ENCODE assay signal across 1 cellular context in the genomic region with DNA sequence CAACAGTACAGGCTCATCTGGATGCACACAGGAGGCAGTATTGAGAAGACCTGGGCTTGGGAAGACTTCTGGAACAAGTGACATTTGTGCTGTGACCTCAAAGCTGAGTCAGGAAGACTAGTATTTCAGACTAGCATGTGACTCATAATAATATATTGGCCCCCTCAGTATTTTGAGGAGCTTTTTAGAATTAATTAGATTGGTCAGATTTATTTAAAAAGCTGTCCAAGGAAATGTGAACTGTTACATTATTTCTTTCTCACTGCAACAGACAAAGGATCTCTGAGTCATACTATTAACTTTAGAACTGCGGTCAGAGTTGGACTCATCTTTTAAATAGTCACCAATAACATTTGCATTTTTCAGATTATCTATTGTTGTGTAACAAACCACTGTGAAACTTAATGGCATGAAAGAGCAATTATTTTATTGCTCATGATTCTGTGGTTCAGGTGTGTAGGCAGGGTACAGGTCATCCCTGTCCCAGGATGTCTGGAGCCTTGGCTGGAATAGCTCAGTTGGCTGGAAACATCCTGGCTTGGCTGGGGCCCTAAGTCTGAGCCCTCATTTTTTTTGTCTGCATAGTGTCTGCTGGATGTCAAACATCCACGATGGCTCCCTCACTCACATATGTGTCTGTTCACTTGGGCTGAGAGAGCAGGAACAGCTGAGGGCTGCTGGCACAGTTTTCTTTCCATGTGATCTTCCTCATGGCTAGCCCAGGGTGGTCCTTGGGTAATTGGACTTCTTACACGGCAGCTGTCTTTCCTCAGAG.
TF ChIP-seq lines count a peak whose summit lies in the region.

No MANE protein-coding gene starts in this region.

TF ChIP-seq in K562, 482 proteins besides CTCF, POLR2A, EP300 and RAD21 (continued from another document):
- 0 out of 2 replicates have a peak, but pooled peaks have one; percentile 37 for TF ChIP-seq HNRNPUL1 (IDR thresholded peaks at IDR 0.05; ENCODE audit: low read length)
- TF ChIP-seq BCOR (IDR thresholded peaks at IDR 0.05), result no peak
- TF ChIP-seq, protein P1, sequence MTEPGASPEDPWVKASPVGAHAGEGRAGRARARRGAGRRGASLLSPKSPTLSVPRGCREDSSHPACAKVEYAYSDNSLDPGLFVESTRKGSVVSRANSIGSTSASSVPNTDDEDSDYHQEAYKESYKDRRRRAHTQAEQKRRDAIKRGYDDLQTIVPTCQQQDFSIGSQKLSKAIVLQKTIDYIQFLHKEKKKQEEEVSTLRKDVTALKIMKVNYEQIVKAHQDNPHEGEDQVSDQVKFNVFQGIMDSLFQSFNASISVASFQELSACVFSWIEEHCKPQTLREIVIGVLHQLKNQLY (CRISPR knock-in tag; conservative IDR thresholded peaks at IDR 0.05), result no peak
- TF ChIP-seq SMARCA4 (IDR thresholded peaks at IDR 0.05), result no peak
- TF ChIP-seq RBM14 (IDR thresholded peaks at IDR 0.05; ENCODE audit: borderline replicate concordance, insufficient read depth, low read depth, low read length), result no peak
- TF ChIP-seq ZFP36 (IDR thresholded peaks at IDR 0.05; ENCODE audit: low read depth, low read length, partially characterized antibody), result no peak
- no peak for TF ChIP-seq CBFA2T2 (conservative IDR thresholded peaks at IDR 0.05)
- TF ChIP-seq ZBTB26 (CRISPR knock-in tag; IDR thresholded peaks at IDR 0.05), result no peak
- TF ChIP-seq SIN3B (IDR thresholded peaks at IDR 0.05; ENCODE audit: low read depth), result no peak
- no peak for TF ChIP-seq THRAP3 (IDR thresholded peaks at IDR 0.05; ENCODE audit: borderline replicate concordance)
- no peak for TF ChIP-seq CEBPG (CRISPR knock-in tag; IDR thresholded peaks at IDR 0.05)
- TF ChIP-seq CEBPG (tag; conservative IDR thresholded peaks at IDR 0.05 in 1 of 2, IDR thresholded peaks at IDR 0.05 in 1 of 2), result 0 out of 4 replicates have a peak, but pooled peaks of 1 of the 2 experiments have one; percentile 21
- TF ChIP-seq ZNF644 (tag; IDR thresholded peaks at IDR 0.05; ENCODE audit: low read depth), result no peak
- TF ChIP-seq ZNF436 (CRISPR knock-in tag; IDR thresholded peaks at IDR 0.05), result no peak
- no peak for TF ChIP-seq HDAC8 (tag; IDR thresholded peaks at IDR 0.05)
- TF ChIP-seq FOSL1 (tag; conservative IDR thresholded peaks at IDR 0.05), result peak; percentile 67
- no peak for TF ChIP-seq DMBX1 (CRISPR knock-in tag; IDR thresholded peaks at IDR 0.05; ENCODE audit: borderline replicate concordance)
